In genomic region chr4:165518658-165519057, GRCh38 we compare ENCODE assay signal across 22 cellular contexts.
A peak's percentile ranks its signal among the peaks of the same experiment; 100 is the strongest.
DNase-seq lines count a peak whose midpoint lies in the region; ATAC-seq, FAIRE-seq and TF ChIP-seq lines count a peak whose summit lies in the region.
"Had no signal": no experiment of that assay in that cellular context is flagged by ENCODE, and none has a peak within 500 bp of the region (broad histone marks: within the 10 kb centered on the region; RNA-seq: fewer than 3 reads in every experiment).

No MANE protein-coding gene starts in this region.

- no peaks in the 10 kb centered on the region for H3K4me1 Mint-ChIP-seq in activated CD4-positive, alpha-beta memory T cell treated with anti-CD3 and anti-CD28 coated beads, Interleukin-2, amount 10 ng/mL, durations not matched to agents 7 days and 5 days
- H3K4me1 Mint-ChIP-seq: B cell had no signal

- WGBS in right lobe of liver (ENCODE audit: insufficient coverage, low coverage, low lambda C conversion rate, missing lambda C conversion rate): 16% methylated on average over 1 of the region's 1 CpG
- 0% methylated on average over 1 of the region's 1 CpG for whole genome bisulfite sequencing in HepG2 (ENCODE audit: low lambda C conversion rate)

- H4K20me1 ChIP-seq in HepG2 (ENCODE audit: insufficient read depth, low read length): no peaks in the 10 kb centered on the region
- H4K20me1 ChIP-seq: BLaER1 treated with 17β-estradiol and CSF1 and Interleukin-3, amounts not matched to agents 10 nM and 100 nM had no signal

- ATAC-seq in right lobe of liver: peak; percentile 46 to 75 (median 65)
- no peak for ATAC-seq in HepG2
- peak; percentile 63 for ATAC-seq in left lobe of liver
- ATAC-seq: A549; CD8-positive, alpha-beta T cell had no signal

- H3K36me3 Mint-ChIP-seq in activated CD4-positive, alpha-beta memory T cell treated with anti-CD3 and anti-CD28 coated beads, Interleukin-2, amount 10 ng/mL, durations not matched to agents 7 days and 5 days (ENCODE audit: low read depth): no peaks in the 10 kb centered on the region
- H3K36me3 Mint-ChIP-seq: CD8-positive, alpha-beta T cell had no signal

- peaks cover 0 to 9% (median 4%) of the 10 kb centered on the region in 4 donors for H3K4me1 ChIP-seq in right lobe of liver
- no peaks in the 10 kb centered on the region for H3K4me1 ChIP-seq in HepG2 (ENCODE audit: insufficient read depth, low read length)
- H3K4me1 ChIP-seq: A549, Caco-2 had no signal

- no peaks in the 10 kb centered on the region for H3K9me3 Mint-ChIP-seq in activated CD4-positive, alpha-beta memory T cell treated with anti-CD3 and anti-CD28 coated beads, Interleukin-2, amount 10 ng/mL, durations not matched to agents 7 days and 5 days
- H3K9me3 Mint-ChIP-seq: CD4-positive, alpha-beta T cell; CD8-positive, alpha-beta T cell had no signal

- no peak for TF ChIP-seq CTCF in right lobe of liver (IDR thresholded peaks at IDR 0.05)
- no peak for TF ChIP-seq CTCF in HepG2 (CRISPR knock-in tag; IDR thresholded peaks at IDR 0.05)

- intact Hi-C loops in right lobe of liver (cut with DNase I): no loop called here
- intact Hi-C loops in HepG2 (cut with micrococcal nuclease; ENCODE audit: unreplicated experiment): no loop called here

- in situ Hi-C loops in HepG2 (cut with HindIII; ENCODE audit: extremely low pct_ligation_motif_present, low pct_unique_long_range_greater_than_20kb): no loop called here

- H3K27ac Mint-ChIP-seq in activated CD4-positive, alpha-beta memory T cell treated with anti-CD3 and anti-CD28 coated beads, Interleukin-2, amount 10 ng/mL, durations not matched to agents 7 days and 5 days: no peak overlapping the region
- H3K27ac Mint-ChIP-seq: B cell; CD4-positive, alpha-beta T cell; CD8-positive, alpha-beta T cell had no signal

- no peak for FAIRE-seq in HepG2 (lab: Jason Lieb, UNC)
- FAIRE-seq: A549, D721Med, GM12891, GM19239 had no signal

- no peak overlapping the region for H3K4me2 ChIP-seq in HepG2 (ENCODE audit: low read depth, low read length)
- H3K4me2 ChIP-seq: A549; BLaER1 treated with 17β-estradiol and CSF1 and Interleukin-3, amounts not matched to agents 10 nM and 100 nM had no signal

- H3K9me3 ChIP-seq in right lobe of liver: no peaks in the 10 kb centered on the region
- H3K9me3 ChIP-seq in HepG2 (ENCODE audit: low read length): no peaks in the 10 kb centered on the region
- H3K9me3 ChIP-seq: A549, Caco-2 had no signal

- no TSS peak for BruUV-seq in HepG2 (replicated peaks; lab: Mats Ljungman, UMichigan)

- no peak overlapping the region for H2AFZ ChIP-seq in HepG2 (ENCODE audit: low read length)

- CTCF ChIA-PET in HepG2 (lab: Yijun Ruan, JAX; ENCODE audit: low intra/inter-chr PET ratio, low total read pairs): no interaction called here
- CTCF ChIA-PET in activated CD4-positive, alpha-beta memory T cell treated with anti-CD3 and anti-CD28 coated beads, Interleukin-2, amount 10 ng/mL, durations not matched to agents 7 days and 5 days (lab: Charles Lee): no interaction called here

- H3K27ac ChIP-seq in right lobe of liver (no peak overlapping the region), HepG2 (ENCODE audit: extremely low read length, insufficient read depth, low read length) (no peak overlapping the region)
- H3K27ac ChIP-seq: 22Rv1; A549; BLaER1 treated with 17β-estradiol and CSF1 and Interleukin-3, amounts not matched to agents 10 nM and 100 nM; C4-2B had no signal

- no peaks in the 10 kb centered on the region for H3K27me3 Mint-ChIP-seq in activated CD4-positive, alpha-beta memory T cell treated with anti-CD3 and anti-CD28 coated beads, Interleukin-2, amount 10 ng/mL, durations not matched to agents 7 days and 5 days

- POLR2A ChIA-PET in HepG2 (lab: Yijun Ruan, JAX): no interaction called here
- POLR2A ChIA-PET in activated CD4-positive, alpha-beta memory T cell treated with anti-CD3 and anti-CD28 coated beads, Interleukin-2, amount 10 ng/mL, durations not matched to agents 7 days and 5 days (lab: Charles Lee): interaction anchor here (0.5 kb wide), 1 partner anchor 336 kb away, joined by 3 read pairs; no protein-coding TSS in a partner anchor

- H3K9ac ChIP-seq in HepG2 (ENCODE audit: insufficient read depth, low read depth, low read length): no peak overlapping the region
- H3K9ac ChIP-seq: BLaER1 treated with 17β-estradiol and CSF1 and Interleukin-3, amounts not matched to agents 10 nM and 100 nM had no signal

- TF ChIP-seq EP300 in HepG2 (IDR thresholded peaks at IDR 0.05; ENCODE audit: low read depth in 2 of 2, low read length in 2 of 2): no peak
- no peak for TF ChIP-seq EP300 in HepG2 (CRISPR knock-in tag; IDR thresholded peaks at IDR 0.05; ENCODE audit: borderline replicate concordance)

- no peaks in the 10 kb centered on the region for H3K79me2 ChIP-seq in HepG2 (ENCODE audit: insufficient read depth, low read length)

- no peak for TF ChIP-seq POLR2A in right lobe of liver (IDR thresholded peaks at IDR 0.05)
- no peak for TF ChIP-seq POLR2A in HepG2 (IDR thresholded peaks at IDR 0.05; ENCODE audit: insufficient read depth in 1 of 2, low read depth in 2 of 2, low read length in 2 of 2)

- no peaks in the 10 kb centered on the region for H3K27me3 ChIP-seq in right lobe of liver
- H3K27me3 ChIP-seq in HepG2 (ENCODE audit: control insufficient read depth in 1 of 2, insufficient read depth in 2 of 2, low read length in 2 of 2): peaks cover 0 to 17% of the 10 kb centered on the region in 2 experiments; a peak in 1 of 5 replicates
- H3K27me3 ChIP-seq: BLaER1 treated with 17β-estradiol and CSF1 and Interleukin-3, amounts not matched to agents 10 nM and 100 nM had no signal

- H3K4me3 ChIP-seq in right lobe of liver (no peak overlapping the region), HepG2 (replicated peaks in 1 of 3; ENCODE audit: insufficient read depth in 1 of 3, low read depth in 2 of 3, low read length in 3 of 3) (no peak overlapping the region)
- H3K4me3 ChIP-seq: A549; BLaER1 treated with 17β-estradiol and CSF1 and Interleukin-3, amounts not matched to agents 10 nM and 100 nM had no signal

- TF ChIP-seq RAD21 in HepG2 (CRISPR knock-in tag; IDR thresholded peaks at IDR 0.05): no peak

- no peak for DNase-seq in right lobe of liver
- no peak for DNase-seq in HepG2 (ENCODE audit: low spot score)
- peak; percentile 40 for DNase-seq in amniotic epithelial cell (ENCODE audit: low read depth)
- no peak for DNase-seq in left lobe of liver (ENCODE audit: low spot score)
- no peak for DNase-seq in NCI-H748 (lab: John Stamatoyannopoulos, UW; ENCODE audit: unreplicated experiment)
- DNase-seq in activated CD4-positive, alpha-beta memory T cell treated with anti-CD3 and anti-CD28 coated beads, Interleukin-2, amount 10 ng/mL, durations not matched to agents 7 days and 5 days: no peak
- no peak for DNase-seq in H4 (ENCODE audit: low spot score)
- DNase-seq: AML-193; Caco-2; Calu3; CD4-positive, alpha-beta T cell; CD8-positive, alpha-beta T cell; DMS79 treated with DMSO at 0.1 percent for 48 hours; GF-D8 had no signal

- no peak overlapping the region for H3K4me3 Mint-ChIP-seq in activated CD4-positive, alpha-beta memory T cell treated with anti-CD3 and anti-CD28 coated beads, Interleukin-2, amount 10 ng/mL, durations not matched to agents 7 days and 5 days
- H3K4me3 Mint-ChIP-seq: B cell; CD4-positive, alpha-beta T cell; CD8-positive, alpha-beta T cell had no signal

- no peaks in the 10 kb centered on the region for H3K36me3 ChIP-seq in right lobe of liver
- H3K36me3 ChIP-seq in HepG2 (replicated peaks in 1 of 2; ENCODE audit: control insufficient read depth in 1 of 2, insufficient read depth in 2 of 2, low read length in 2 of 2): no peaks in the 10 kb centered on the region
- H3K36me3 ChIP-seq: BLaER1 treated with 17β-estradiol and CSF1 and Interleukin-3, amounts not matched to agents 10 nM and 100 nM had no signal

TF ChIP-seq in HepG2, 621 proteins besides CTCF, POLR2A, EP300 and RAD21:
- TF ChIP-seq, protein P1, sequence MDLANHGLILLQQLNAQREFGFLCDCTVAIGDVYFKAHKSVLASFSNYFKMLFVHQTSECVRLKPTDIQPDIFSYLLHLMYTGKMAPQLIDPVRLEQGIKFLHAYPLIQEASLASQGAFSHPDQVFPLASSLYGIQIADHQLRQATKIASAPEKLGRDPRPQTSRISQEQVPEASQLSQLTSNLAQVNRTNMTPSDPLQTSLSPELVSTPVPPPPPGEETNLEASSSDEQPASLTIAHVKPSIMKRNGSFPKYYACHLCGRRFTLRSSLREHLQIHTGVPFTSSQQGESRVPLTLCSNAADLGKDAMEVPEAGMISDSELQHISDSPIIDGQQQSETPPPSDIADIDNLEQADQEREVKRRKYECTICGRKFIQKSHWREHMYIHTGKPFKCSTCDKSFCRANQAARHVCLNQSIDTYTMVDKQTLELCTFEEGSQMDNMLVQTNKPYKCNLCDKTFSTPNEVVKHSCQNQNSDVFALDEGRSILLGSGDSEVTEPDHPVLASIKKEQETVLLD (CRISPR knock-in tag; IDR thresholded peaks at IDR 0.05; ENCODE audit: low read depth): no peak
